Comparison of ENCODE assay signal across 21 cellular contexts in the genomic region with DNA sequence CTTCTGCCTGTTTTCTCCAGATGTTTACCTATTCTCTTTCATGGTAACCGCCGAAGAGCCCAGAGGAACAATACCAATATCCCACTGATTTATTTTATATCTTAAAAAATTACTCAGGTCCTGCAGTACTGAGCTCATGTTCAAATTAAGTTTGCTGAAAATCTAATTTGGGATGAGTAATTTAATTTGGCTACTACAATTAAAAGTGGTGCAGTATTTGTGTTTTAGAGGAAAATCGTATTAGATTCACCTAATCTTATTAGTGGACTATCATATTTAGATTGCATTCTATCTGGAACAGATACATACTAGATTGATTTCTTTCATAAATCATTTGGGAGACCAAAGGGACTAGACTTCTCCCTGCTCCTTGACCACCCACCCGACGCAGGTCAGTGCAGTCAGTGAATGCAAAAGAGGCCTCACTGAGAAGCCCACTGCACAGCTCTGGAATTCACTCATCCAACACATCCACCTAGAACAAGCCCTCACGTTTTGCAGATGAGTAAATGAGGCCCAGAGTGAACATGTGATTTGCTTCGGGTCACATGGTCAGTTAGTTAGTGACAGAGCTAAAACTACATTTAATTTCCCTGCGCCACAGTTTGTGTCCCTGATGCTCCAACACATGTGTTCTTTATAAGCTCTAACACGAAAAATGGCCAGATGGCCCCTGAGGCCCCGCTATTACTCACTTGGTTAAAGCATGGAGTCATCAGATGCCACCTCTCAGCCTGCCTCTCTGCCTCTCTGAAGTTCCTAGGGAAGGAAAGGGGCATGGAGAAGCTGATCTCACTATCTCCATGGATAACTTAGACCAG.
A peak's percentile ranks its signal among the peaks of the same experiment; 100 is the strongest.
DNase-seq lines count a peak whose midpoint lies in the region; ATAC-seq and TF ChIP-seq lines count a peak whose summit lies in the region.
"Had no signal": no experiment of that assay in that cellular context is flagged by ENCODE, and none has a peak within 500 bp of the region (broad histone marks: within the 10 kb centered on the region; RNA-seq: fewer than 3 reads in every experiment).

No MANE protein-coding gene starts in this region.

- peaks cover 27 to 33% of the 10 kb centered on the region in 2 donors for H3K36me3 Mint-ChIP-seq in CD14-positive monocyte
- peaks cover 78% of the 10 kb centered on the region for H3K36me3 Mint-ChIP-seq in dendritic cell treated with granulocyte-macrophage colony-stimulating factor and Interleukin-4, amounts not matched to agents 40 ng/mL and 50 ng/mL, for 4 days (ENCODE audit: low read depth)
- peaks cover 5% of the 10 kb centered on the region for H3K36me3 Mint-ChIP-seq in type B pancreatic cell

- H3K4me1 ChIP-seq in gastrocnemius medialis = no peaks in the 10 kb centered on the region
- H3K4me1 ChIP-seq: HAP-1 had no signal

- no peak for DNase-seq in AG04450 (ENCODE audit: low read depth, low spot score)
- DNase-seq in CD14-positive monocyte (ENCODE audit: low spot score) = peak; percentile 3
- peak; percentile 64 to 92 for DNase-seq in NCI-H524 (lab: John Stamatoyannopoulos, UW)
- no peak for DNase-seq in type B pancreatic cell (ENCODE audit: extremely low spot score, unreplicated experiment)
- no peak for DNase-seq in stimulated activated CD4-positive, alpha-beta T cell treated with anti-CD3 and anti-CD28 coated beads, Interleukin-12 subunit alpha, Interleukin-12 subunit beta, amount 100 ng/mL, for 4 hours
- no peak for DNase-seq in gastrocnemius medialis
- no peak for DNase-seq in dedifferentiated amniotic fluid mesenchymal stem cell (ENCODE audit: extremely low spot score)
- DNase-seq: activated CD4-positive, alpha-beta T cell treated with anti-CD3 and anti-CD28 coated beads for 48 hours; activated CD8-positive, alpha-beta memory T cell treated with anti-CD3 and anti-CD28 coated beads, Interleukin-2, amount 50 U/mL, for 4 hours; activated naive CD4-positive, alpha-beta T cell treated with anti-CD3 and anti-CD28 coated beads, Interleukin-2, amount 10 ng/mL, durations not matched to agents 7 days and 5 days; GDM1; hippocampal formation; islet precursor cell; NCI-H187 treated with DMSO at 0.1 percent for 48 hours; RPMI8226; stimulated activated naive CD4-positive, alpha-beta T cell had no signal

- H3K27ac ChIP-seq in AG04450 (ENCODE audit: low read depth, low read length) (peak overlapping the region; percentile 25), gastrocnemius medialis (no peak overlapping the region)

- H3K27me3 ChIP-seq in AG04450 (ENCODE audit: control insufficient read depth, insufficient read depth, low read length) (no peaks in the 10 kb centered on the region), gastrocnemius medialis (no peaks in the 10 kb centered on the region)

- H3K27ac Mint-ChIP-seq in CD14-positive monocyte (peak overlapping the region in 2 of 7 donors; percentile 13 to 46), type B pancreatic cell (no peak overlapping the region)
- H3K27ac Mint-ChIP-seq in dendritic cell treated with granulocyte-macrophage colony-stimulating factor and Interleukin-4, amounts not matched to agents 40 ng/mL and 50 ng/mL, for 4 days = peak overlapping the region; percentile 48
- H3K27ac Mint-ChIP-seq: activated naive CD4-positive, alpha-beta T cell treated with anti-CD3 and anti-CD28 coated beads, Interleukin-2, amount 10 ng/mL, durations not matched to agents 7 days and 5 days; B cell had no signal

- no peak for TF ChIP-seq CTCF in AG04450 (IDR thresholded peaks at IDR 0.05; ENCODE audit: low read depth, low read length)
- no peak for TF ChIP-seq CTCF in CD14-positive monocyte (IDR thresholded peaks at IDR 0.05)
- TF ChIP-seq CTCF in type B pancreatic cell (conservative IDR thresholded peaks at IDR 0.05) = no peak
- no peak for TF ChIP-seq CTCF in gastrocnemius medialis (IDR thresholded peaks at IDR 0.05 in 4 of 5, conservative IDR thresholded peaks at IDR 0.05 in 1 of 5)

- H3K27me3 Mint-ChIP-seq in CD14-positive monocyte (ENCODE audit: low read depth in 3 of 3) (peaks cover 0 to 1% (median 0%) of the 10 kb centered on the region in 3 donors), type B pancreatic cell (no peaks in the 10 kb centered on the region)
- H3K27me3 Mint-ChIP-seq in dendritic cell treated with granulocyte-macrophage colony-stimulating factor and Interleukin-4, amounts not matched to agents 40 ng/mL and 50 ng/mL, for 4 days = no peaks in the 10 kb centered on the region
- H3K27me3 Mint-ChIP-seq: activated naive CD4-positive, alpha-beta T cell treated with anti-CD3 and anti-CD28 coated beads, Interleukin-2, amount 10 ng/mL, durations not matched to agents 7 days and 5 days; B cell had no signal

- no peaks in the 10 kb centered on the region for H3K36me3 ChIP-seq in gastrocnemius medialis
- H3K36me3 ChIP-seq: HAP-1 had no signal

- no peak overlapping the region for H3K4me3 ChIP-seq in AG04450 (ENCODE audit: low read depth, low read length)
- no peak overlapping the region for H3K4me3 ChIP-seq in gastrocnemius medialis
- H3K4me3 ChIP-seq: HAP-1, lung had no signal

- intact Hi-C loops in CD14-positive monocyte (cut with micrococcal nuclease) (no loop called here), gastrocnemius medialis (cut with DNase I; ENCODE audit: low total_unique reads) (no loop called here)
- intact Hi-C loops in dendritic cell treated with granulocyte-macrophage colony-stimulating factor and Interleukin-4, amounts not matched to agents 40 ng/mL and 50 ng/mL, for 4 days (cut with micrococcal nuclease) = no loop called here

- no peak for TF ChIP-seq POLR2A in gastrocnemius medialis (IDR thresholded peaks at IDR 0.05)

- in situ Hi-C loops in gastrocnemius medialis (cut with MboI; ENCODE audit: low sequenced_read_pairs in 4 of 4) = no loop called here

- peaks cover 14% of the 10 kb centered on the region for H3K4me1 Mint-ChIP-seq in CD14-positive monocyte
- peaks cover 43% of the 10 kb centered on the region for H3K4me1 Mint-ChIP-seq in dendritic cell treated with granulocyte-macrophage colony-stimulating factor and Interleukin-4, amounts not matched to agents 40 ng/mL and 50 ng/mL, for 4 days (ENCODE audit: low read depth)
- H3K4me1 Mint-ChIP-seq in type B pancreatic cell (ENCODE audit: unreplicated experiment) = peaks cover 15% of the 10 kb centered on the region
- H3K4me1 Mint-ChIP-seq: B cell had no signal

- CTCF ChIA-PET in AG04450 (lab: Charles Lee) = interaction anchor here (2.0 to 2.1 kb wide), 2 partner anchors 182 to 197 kb away, joined by 6 to 8 read pairs; no protein-coding TSS in a partner anchor

- H3K9me3 ChIP-seq in AG04450 (ENCODE audit: control insufficient read depth, insufficient read depth, low read length) (no peaks in the 10 kb centered on the region), gastrocnemius medialis (no peaks in the 10 kb centered on the region)
- H3K9me3 ChIP-seq: HAP-1 had no signal

- H3K9me3 Mint-ChIP-seq in CD14-positive monocyte = no peaks in the 10 kb centered on the region
- H3K9me3 Mint-ChIP-seq in dendritic cell treated with granulocyte-macrophage colony-stimulating factor and Interleukin-4, amounts not matched to agents 40 ng/mL and 50 ng/mL, for 4 days = no peaks in the 10 kb centered on the region
- H3K9me3 Mint-ChIP-seq in type B pancreatic cell = no peaks in the 10 kb centered on the region
- H3K9me3 Mint-ChIP-seq: activated naive CD4-positive, alpha-beta T cell treated with anti-CD3 and anti-CD28 coated beads, Interleukin-2, amount 10 ng/mL, durations not matched to agents 7 days and 5 days had no signal

- POLR2A ChIA-PET in AG04450 (lab: Yijun Ruan, JAX) = no interaction called here

- H3K4me3 Mint-ChIP-seq in CD14-positive monocyte = no peak overlapping the region
- no peak overlapping the region for H3K4me3 Mint-ChIP-seq in dendritic cell treated with granulocyte-macrophage colony-stimulating factor and Interleukin-4, amounts not matched to agents 40 ng/mL and 50 ng/mL, for 4 days
- H3K4me3 Mint-ChIP-seq in type B pancreatic cell = no peak overlapping the region
- H3K4me3 Mint-ChIP-seq: activated naive CD4-positive, alpha-beta T cell treated with anti-CD3 and anti-CD28 coated beads, Interleukin-2, amount 10 ng/mL, durations not matched to agents 7 days and 5 days; B cell had no signal

- ATAC-seq in gastrocnemius medialis = no peak
- ATAC-seq: sciatic nerve had no signal

Comparison
In these comparisons a context has a peak if more than half of its experiments do, and no peak if none do; other contexts are left out.
1. DNase-seq: peak in CD14-positive monocyte (single experiment) and NCI-H524 (2 of 2); none in AG04450 (single experiment), type B pancreatic cell (single experiment), stimulated activated CD4-positive, alpha-beta T cell treated with anti-CD3 and anti-CD28 coated beads, Interleukin-12 subunit alpha, Interleukin-12 subunit beta, amount 100 ng/mL, for 4 hours (single experiment), gastrocnemius medialis (0 of 2) and dedifferentiated amniotic fluid mesenchymal stem cell (single experiment).